24 cellular contexts compared by ENCODE assay signal in genomic region chr4:3820806-3821579, GRCh38. TPM values are rescaled to one million over a fixed set of nuclear protein-coding genes. Genes with fewer than 3 reads are reported as not detected.
A peak's percentile ranks its signal among the peaks of the same experiment; 100 is the strongest.
DNase-seq lines count a peak whose midpoint lies in the region; ATAC-seq, FAIRE-seq and TF ChIP-seq lines count a peak whose summit lies in the region.
"Had no signal": no experiment of that assay in that cellular context is flagged by ENCODE, and none has a peak within 500 bp of the region (broad histone marks: within the 10 kb centered on the region; RNA-seq: fewer than 3 reads in every experiment).

No MANE protein-coding gene starts in this region.

- no peak overlapping the region for H3K23ac ChIP-seq in IMR-90 (ENCODE audit: low read depth, low read length)

- intact Hi-C loops in IMR-90 (cut with micrococcal nuclease) (no loop called here), HepG2 (cut with micrococcal nuclease; ENCODE audit: unreplicated experiment) (loop anchor here (10.0 kb wide), 1 partner anchor 54 kb away; no protein-coding TSS in a partner anchor)

- POLR2A ChIA-PET in IMR-90 (lab: Charles Lee; ENCODE audit: unreplicated experiment) (no interaction called here), HepG2 (lab: Yijun Ruan, JAX) (interaction anchor here (1.0 to 2.8 kb wide), 5 partner anchors 10 to 41 kb away, joined by 3 to 38 read pairs (median 18); no protein-coding TSS in a partner anchor)

- in situ Hi-C loops in IMR-90 (cut with MboI; ENCODE audit: low sequenced_read_pairs) (no loop called here), HepG2 (cut with HindIII; ENCODE audit: extremely low pct_ligation_motif_present, low pct_unique_long_range_greater_than_20kb) (no loop called here)

- H2BK15ac ChIP-seq in IMR-90 (ENCODE audit: low read depth, low read length), result no peak overlapping the region

- H4K20me1 ChIP-seq in IMR-90 (ENCODE audit: insufficient read depth, low read length), result no peaks in the 10 kb centered on the region
- H4K20me1 ChIP-seq in HepG2 (ENCODE audit: insufficient read depth, low read length), result no peaks in the 10 kb centered on the region
- H4K20me1 ChIP-seq in osteoblast (ENCODE audit: insufficient read depth, low read length), result no peaks in the 10 kb centered on the region
- H4K20me1 ChIP-seq: BLaER1 had no signal

- H2BK20ac ChIP-seq in IMR-90 (ENCODE audit: low read depth, low read length), result no peak overlapping the region

- no peak overlapping the region for H3K4ac ChIP-seq in IMR-90 (ENCODE audit: low read depth, low read length)

- ATAC-seq in IMR-90 (ENCODE audit: low read depth), result no peak
- ATAC-seq in HepG2, result no peak
- ATAC-seq in GM18520 (IDR thresholded peaks at IDR 0.05; ENCODE audit: unreplicated experiment), result no peak
- ATAC-seq: GM12878, PC-3 had no signal

- no peak overlapping the region for H3K18ac ChIP-seq in IMR-90 (ENCODE audit: low read depth, low read length)

- no peaks in the 10 kb centered on the region for H3K79me1 ChIP-seq in IMR-90 (ENCODE audit: low read depth in 1 of 2, low read length in 2 of 2)

- no peak overlapping the region for H3K4me3 ChIP-seq in IMR-90 (ENCODE audit: insufficient read depth, low read depth, low read length)
- no peak overlapping the region for H3K4me3 ChIP-seq in HepG2 (replicated peaks in 1 of 3; ENCODE audit: insufficient read depth in 1 of 3, low read depth in 2 of 3, low read length in 3 of 3)
- no peak overlapping the region for H3K4me3 ChIP-seq in osteoblast (ENCODE audit: insufficient read depth, low read length)
- H3K4me3 ChIP-seq: BLaER1, GM12878, SK-N-MC had no signal

- H3K56ac ChIP-seq in IMR-90 (ENCODE audit: extremely low read depth, insufficient read depth, low read length), result no peak overlapping the region

- peak overlapping the region; percentile 35 for H3K27ac Mint-ChIP-seq in T-helper 2 cell treated with Interferon-gamma antibody and Interleukin-4, amounts not matched to agents 5 μg/mL and 100 μg/mL, for 36 hours
- no peak overlapping the region for H3K27ac Mint-ChIP-seq in HFFc6
- H3K27ac Mint-ChIP-seq: CD4-positive, alpha-beta T cell had no signal

- H3K27me3 ChIP-seq in IMR-90 (ENCODE audit: control insufficient read depth, insufficient read depth, low read length) (peaks cover 13% of the 10 kb centered on the region), HepG2 (ENCODE audit: control insufficient read depth in 1 of 2, insufficient read depth in 2 of 2, low read length in 2 of 2) (no peaks in the 10 kb centered on the region), osteoblast (ENCODE audit: insufficient read depth, low read length) (peaks cover 10% of the 10 kb centered on the region)
- H3K27me3 ChIP-seq: BLaER1 had no signal

- no TSS peak for BruUV-seq in IMR-90 (replicated peaks; lab: Mats Ljungman, UMichigan)
- BruUV-seq in HepG2 (replicated peaks; lab: Mats Ljungman, UMichigan), result no TSS peak

- H4K5ac ChIP-seq in IMR-90 (ENCODE audit: low read depth, low read length), result no peak overlapping the region

- TF ChIP-seq CTCF in IMR-90 (conservative IDR thresholded peaks at IDR 0.05; ENCODE audit: low read depth, low read length) (no peak), HepG2 (CRISPR knock-in tag; IDR thresholded peaks at IDR 0.05) (no peak), osteoblast (IDR thresholded peaks at IDR 0.05; ENCODE audit: extremely low read depth, low read depth, low read length) (no peak), HFFc6 (IDR thresholded peaks at IDR 0.05) (no peak)

- no peak overlapping the region for H3K4me2 ChIP-seq in IMR-90 (ENCODE audit: low read depth, low read length)
- no peak overlapping the region for H3K4me2 ChIP-seq in HepG2 (ENCODE audit: low read depth, low read length)
- H3K4me2 ChIP-seq in osteoblast (ENCODE audit: insufficient read depth, low read length), result no peak overlapping the region
- H3K4me2 ChIP-seq: BLaER1 had no signal

- H2AK5ac ChIP-seq in IMR-90 (ENCODE audit: low read depth, low read length), result no peak overlapping the region

- H3K27ac ChIP-seq in IMR-90 (ENCODE audit: insufficient read depth, low read length), result no peak overlapping the region
- no peak overlapping the region for H3K27ac ChIP-seq in HepG2 (ENCODE audit: extremely low read length, insufficient read depth, low read length)
- no peak overlapping the region for H3K27ac ChIP-seq in osteoblast (ENCODE audit: low read depth, low read length)
- H3K27ac ChIP-seq: 22Rv1, BLaER1, SK-N-MC had no signal

- no peaks in the 10 kb centered on the region for H3K27me3 Mint-ChIP-seq in T-helper 2 cell treated with Interferon-gamma antibody and Interleukin-4, amounts not matched to agents 5 μg/mL and 100 μg/mL, for 36 hours (ENCODE audit: low read depth)
- H3K27me3 Mint-ChIP-seq in HFFc6 (ENCODE audit: insufficient read depth), result peaks cover 45% of the 10 kb centered on the region
- H3K27me3 Mint-ChIP-seq: CD4-positive, alpha-beta T cell had no signal

- H3K4me3 Mint-ChIP-seq in T-helper 2 cell treated with Interferon-gamma antibody and Interleukin-4, amounts not matched to agents 5 μg/mL and 100 μg/mL, for 36 hours, result no peak overlapping the region
- H3K4me3 Mint-ChIP-seq in HFFc6, result no peak overlapping the region
- H3K4me3 Mint-ChIP-seq: CD4-positive, alpha-beta T cell had no signal

- no peak for DNase-seq in T-helper 2 cell treated with Interferon-gamma antibody and Interleukin-4, amounts not matched to agents 5 μg/mL and 100 μg/mL, for 36 hours (ENCODE audit: low spot score)
- DNase-seq in T-helper 2 cell (no peak), IMR-90 (no peak), HepG2 (ENCODE audit: low spot score) (no peak), osteoblast (ENCODE audit: insufficient read length, low spot score, missing footprints) (peak; percentile 76), NOMO-1 treated with dmso at 0.1 percent for 144 hours (lab: John Stamatoyannopoulos, UW; ENCODE audit: unreplicated experiment) (no peak), HFFc6 (no peak)
- DNase-seq: ACHN; CD4-positive, alpha-beta T cell; COR-L47; DND-41; Kasumi-1; NCI-H1694; NCI-H2081; NCI-H2171; NCI-H446; NCI-H526 treated with DMSO at 0.1 percent for 48 hours; PC-3; SHP77 treated with DMSO at 0.1 percent for 48 hours had no signal

- no peak overlapping the region for H4K91ac ChIP-seq in IMR-90 (ENCODE audit: insufficient read depth, low read depth, low read length)

- no peaks in the 10 kb centered on the region for H3K36me3 ChIP-seq in IMR-90 (ENCODE audit: control insufficient read depth, insufficient read depth, low read length)
- no peaks in the 10 kb centered on the region for H3K36me3 ChIP-seq in HepG2 (replicated peaks in 1 of 2; ENCODE audit: control insufficient read depth in 1 of 2, insufficient read depth in 2 of 2, low read length in 2 of 2)
- no peaks in the 10 kb centered on the region for H3K36me3 ChIP-seq in osteoblast (ENCODE audit: insufficient read depth, low read length)
- H3K36me3 ChIP-seq: BLaER1 had no signal

- H3K79me2 ChIP-seq in HepG2 (ENCODE audit: insufficient read depth, low read length) (no peaks in the 10 kb centered on the region), osteoblast (ENCODE audit: insufficient read depth, low read length) (no peaks in the 10 kb centered on the region)

- 47% methylated on average over 14 of the region's 24 CpGs; no CpG with 5 or more reads in 1 of the 2 experiments for WGBS in IMR-90 (ENCODE audit: extremely low coverage in 2 of 2, insufficient read length in 1 of 2), 2 experiments
- 85% methylated on average over 23 of the region's 24 CpGs for WGBS in HepG2 (ENCODE audit: low lambda C conversion rate)

- no peaks in the 10 kb centered on the region for H3K9me3 Mint-ChIP-seq in T-helper 2 cell treated with Interferon-gamma antibody and Interleukin-4, amounts not matched to agents 5 μg/mL and 100 μg/mL, for 36 hours
- no peaks in the 10 kb centered on the region for H3K9me3 Mint-ChIP-seq in HFFc6
- H3K9me3 Mint-ChIP-seq: CD4-positive, alpha-beta T cell had no signal

- no peak overlapping the region for H4K8ac ChIP-seq in IMR-90 (ENCODE audit: low read depth in 2 of 2, low read length in 2 of 2)

- TF ChIP-seq RAD21 in IMR-90 (IDR thresholded peaks at IDR 0.05; ENCODE audit: low read length), result no peak
- no peak for TF ChIP-seq RAD21 in HepG2 (CRISPR knock-in tag; IDR thresholded peaks at IDR 0.05)

- no peaks in the 10 kb centered on the region for H3K9me1 ChIP-seq in IMR-90 (ENCODE audit: insufficient read depth, low read length)

- no peak overlapping the region for H2BK120ac ChIP-seq in IMR-90 (ENCODE audit: low read depth, low read length)

- dilution Hi-C loops in IMR-90 (cut with HindIII; ENCODE audit: low sequenced_read_pairs, unreplicated experiment), result no loop called here

- no peaks in the 10 kb centered on the region for H3K4me1 Mint-ChIP-seq in T-helper 2 cell treated with Interferon-gamma antibody and Interleukin-4, amounts not matched to agents 5 μg/mL and 100 μg/mL, for 36 hours (ENCODE audit: low read depth)
- no peaks in the 10 kb centered on the region for H3K4me1 Mint-ChIP-seq in HFFc6 (ENCODE audit: low read depth)

- no peak overlapping the region for H2BK5ac ChIP-seq in IMR-90 (ENCODE audit: low read depth, low read length, poor library complexity, severe bottlenecking)

- no peaks in the 10 kb centered on the region for H3K9me3 ChIP-seq in IMR-90 (ENCODE audit: control insufficient read depth, insufficient read depth, low read length)
- H3K9me3 ChIP-seq in HepG2 (ENCODE audit: low read length), result no peaks in the 10 kb centered on the region
- no peaks in the 10 kb centered on the region for H3K9me3 ChIP-seq in osteoblast (ENCODE audit: low read depth, low read length)
- H3K9me3 ChIP-seq: BLaER1 had no signal

- TF ChIP-seq EP300 in HepG2 (IDR thresholded peaks at IDR 0.05; ENCODE audit: low read depth in 2 of 2, low read length in 2 of 2) (no peak), HepG2 (CRISPR knock-in tag; IDR thresholded peaks at IDR 0.05; ENCODE audit: borderline replicate concordance) (no peak)

- CTCF ChIA-PET in IMR-90 (lab: Yijun Ruan, JAX), result no interaction called here
- CTCF ChIA-PET in HepG2 (lab: Yijun Ruan, JAX; ENCODE audit: low intra/inter-chr PET ratio, low total read pairs), result no interaction called here

- H3K4me1 ChIP-seq in IMR-90 (ENCODE audit: control insufficient read depth, insufficient read depth, low read length), result no peaks in the 10 kb centered on the region
- peaks cover 89% of the 10 kb centered on the region for H3K4me1 ChIP-seq in HepG2 (ENCODE audit: insufficient read depth, low read length)
- no peaks in the 10 kb centered on the region for H3K4me1 ChIP-seq in osteoblast (ENCODE audit: insufficient read depth, low read length)
- H3K4me1 ChIP-seq: BLaER1 had no signal

- TF ChIP-seq POLR2A in IMR-90 (IDR thresholded peaks at IDR 0.05; ENCODE audit: low read depth, low read length) (no peak), HepG2 (IDR thresholded peaks at IDR 0.05; ENCODE audit: insufficient read depth in 1 of 2, low read depth in 2 of 2, low read length in 2 of 2) (no peak)

- no peak for FAIRE-seq in HepG2 (lab: Jason Lieb, UNC)
- FAIRE-seq: GM12878 had no signal

- H3K9ac ChIP-seq in IMR-90 (ENCODE audit: low read depth, low read length) (no peak overlapping the region), HepG2 (ENCODE audit: insufficient read depth, low read depth, low read length) (no peak overlapping the region)
- H3K9ac ChIP-seq: BLaER1 had no signal

- H2AK9ac ChIP-seq in IMR-90 (replicated peaks; ENCODE audit: low read depth, low read length, poor library complexity), result peak overlapping the region; percentile 82

- H3K14ac ChIP-seq in IMR-90 (replicated peaks; ENCODE audit: low read depth, low read length), result no peak overlapping the region

- H3K36me3 Mint-ChIP-seq in T-helper 2 cell treated with Interferon-gamma antibody and Interleukin-4, amounts not matched to agents 5 μg/mL and 100 μg/mL, for 36 hours (ENCODE audit: low read depth), result no peaks in the 10 kb centered on the region
- no peaks in the 10 kb centered on the region for H3K36me3 Mint-ChIP-seq in HFFc6 (ENCODE audit: low read depth)

- H2AFZ ChIP-seq in IMR-90 (replicated peaks; ENCODE audit: low read length, poor library complexity) (no peak overlapping the region), HepG2 (ENCODE audit: low read length) (no peak overlapping the region), osteoblast (ENCODE audit: low read length) (no peak overlapping the region)

RNA-seq across cellular contexts. Expression of gene ADRA2C, which starts 54.8 kb away (rescaled TPM):
- total RNA-seq in IMR-90 (2012; rRNA removed), result under 0.01 and 0.28 TPM in 2 replicates
- polyA plus RNA-seq in IMR-90 (2012; rRNA removed), result 0.14 and 0.36 TPM in 2 replicates
- 0.10 and 0.22 TPM in 2 replicates for polyA plus RNA-seq in IMR-90 (2012; cell fraction: cytosol; rRNA removed)
- polyA plus RNA-seq in IMR-90 (2012; cell fraction: nucleus; rRNA removed; ENCODE audit: low replicate concordance), result 0.18 and 0.37 TPM in 2 replicates
- total RNA-seq in HepG2 (2016; rRNA removed; fragmentation: Illumina TruSeq; extraction: Trizol), result 43.8 and 69.7 TPM in 2 replicates
- total RNA-seq in HepG2 (2016; cell fraction: cytosol; rRNA removed; fragmentation: Illumina TruSeq; extraction: Trizol; ENCODE audit: low read depth), result 39.5 and 40.6 TPM in 2 replicates
- total RNA-seq in HepG2 (2016; cell fraction: insoluble cytoplasmic fraction; rRNA removed; fragmentation: Illumina TruSeq; extraction: Trizol), result 45.3 and 69.6 TPM in 2 replicates
- 83.4 and 93.4 TPM in 2 replicates for total RNA-seq in HepG2 (2016; cell fraction: membrane; rRNA removed; fragmentation: Illumina TruSeq; extraction: Trizol)
- total RNA-seq in HepG2 (2016; cell fraction: nucleus; rRNA removed; fragmentation: Illumina TruSeq; extraction: Trizol), result 32.1 and 42.6 TPM in 2 replicates
- 15.4 and 23.1 TPM in 2 replicates for polyA plus RNA-seq in HepG2 (2011; rRNA removed)
- polyA plus RNA-seq in HepG2 (2011; cell fraction: cytosol; rRNA removed), result 20.0 and 39.6 TPM in 2 replicates
- 34.6 and 44.2 TPM in 2 replicates for polyA plus RNA-seq in HepG2 (2011; cell fraction: nucleus; rRNA removed)
- 13.5 and 14.6 TPM in 2 replicates for polyA plus RNA-seq in HepG2 (2012)
- polyA plus RNA-seq in HepG2 (2016; cell fraction: cytosol; fragmentation: Illumina TruSeq; extraction: Trizol; ENCODE audit: low read depth), result 40.9 and 41.6 TPM in 2 replicates
- 48.4 and 52.4 TPM in 2 replicates for polyA plus RNA-seq in HepG2 (2016; cell fraction: insoluble cytoplasmic fraction; fragmentation: Illumina TruSeq; extraction: Trizol; ENCODE audit: low read depth)
- polyA plus RNA-seq in HepG2 (2016; cell fraction: membrane; fragmentation: Illumina TruSeq; extraction: Trizol; ENCODE audit: low read depth), result 74.1 and 77.9 TPM in 2 replicates
- polyA plus RNA-seq in HepG2 (2016; cell fraction: nucleus; fragmentation: Illumina TruSeq; extraction: Trizol; ENCODE audit: insufficient read depth, low read depth), result 63.0 and 70.2 TPM in 2 replicates
- 0.07 and 154 TPM in 2 replicates for polyA minus RNA-seq in HepG2 (2011; rRNA and poly(A)+ RNA removed; ENCODE audit: low replicate concordance)
- 31.1 and 39.3 TPM in 2 replicates for polyA minus RNA-seq in HepG2 (2011; cell fraction: cytosol; rRNA and poly(A)+ RNA removed)
- polyA minus RNA-seq in HepG2 (2011; cell fraction: nucleus; rRNA and poly(A)+ RNA removed), result 9.3 and 10.7 TPM in 2 replicates
- total RNA-seq in osteoblast, result 1.1 and 1.5 TPM in 2 replicates
- under 1 TPM; 0.23 to 0.43 (median 0.26) TPM for total RNA-seq in HFFc6 (2021; fragmentation: NEBNext Ultra II Directional; extraction: Animal tissue kit (Norgen Biotek cat#: 25700))
- total RNA-seq: CD4-positive, alpha-beta T cell; PC-3 had no signal
- polyA plus RNA-seq: GM12878 had no signal

Comparison
In these comparisons a context has a peak if more than half of its experiments do, and no peak if none do; other contexts are left out.
1. RNA of gene ADRA2C, which starts 54.8 kb away (total RNA-seq): 32.1 to 93.4 TPM in HepG2; 1.1 to 1.5 TPM in osteoblast, 0.23 to 0.43 TPM in HFFc6 and under 0.01 to 0.28 TPM in IMR-90; every median in the first group is over 10 times any median in the second.